In genomic region chr6:29661071-29661470, GRCh38 we compare ENCODE assay signal across 20 cellular contexts. TPM values are rescaled to one million over a fixed set of nuclear protein-coding genes. Genes with fewer than 3 reads are reported as not detected.
DNase-seq lines count a peak whose midpoint lies in the region; ATAC-seq, FAIRE-seq and TF ChIP-seq lines count a peak whose summit lies in the region.
"Had no signal": no experiment of that assay in that cellular context is flagged by ENCODE, and none has a peak within 500 bp of the region (broad histone marks: within the 10 kb centered on the region; RNA-seq: fewer than 3 reads in every experiment).

No MANE protein-coding gene starts in this region.

- in situ Hi-C loops in SK-MEL-5 (cut with HindIII; ENCODE audit: low pct_unique_long_range_greater_than_20kb, low sequenced_read_pairs): no loop called here

- no peaks in the 10 kb centered on the region for H3K36me3 ChIP-seq in endodermal cell (ENCODE audit: control insufficient read depth, insufficient read depth, low read length)
- H3K36me3 ChIP-seq in neural progenitor cell: no peaks in the 10 kb centered on the region
- H3K36me3 ChIP-seq in CD8-positive, alpha-beta T cell (ENCODE audit: insufficient read depth, low read length): no peaks in the 10 kb centered on the region

- no peak for TF ChIP-seq CTCF in H9 (conservative IDR thresholded peaks at IDR 0.05)
- TF ChIP-seq CTCF in endodermal cell (conservative IDR thresholded peaks at IDR 0.05): no peak
- TF ChIP-seq CTCF in neural progenitor cell (IDR thresholded peaks at IDR 0.05): no peak
- TF ChIP-seq CTCF in CD8-positive, alpha-beta T cell (IDR thresholded peaks at IDR 0.05): no peak

- no peaks in the 10 kb centered on the region for H3K27me3 Mint-ChIP-seq in H9 (ENCODE audit: low read depth)
- peaks cover 35% of the 10 kb centered on the region for H3K27me3 Mint-ChIP-seq in endodermal cell (ENCODE audit: insufficient read depth)
- peaks cover 4% of the 10 kb centered on the region for H3K27me3 Mint-ChIP-seq in neural progenitor cell (ENCODE audit: insufficient read depth, low read depth)
- H3K27me3 Mint-ChIP-seq in CD8-positive, alpha-beta T cell (ENCODE audit: low read depth): peaks cover 47% of the 10 kb centered on the region

- H4K20me1 ChIP-seq in H9 (ENCODE audit: control insufficient read depth, insufficient read depth, insufficient read length) (no peaks in the 10 kb centered on the region), neural progenitor cell (ENCODE audit: low read depth) (no peaks in the 10 kb centered on the region)

- no peak overlapping the region for H3K56ac ChIP-seq in H9 (ENCODE audit: insufficient read length, low read depth, low read length)

- H3K23ac ChIP-seq in H9 (ENCODE audit: insufficient read length, low read depth, low read length): no peak overlapping the region

- peak overlapping the region; percentile 80 to 100 (median 99) for H3K27ac Mint-ChIP-seq in H9
- H3K27ac Mint-ChIP-seq in endodermal cell: peak overlapping the region; percentile 93
- H3K27ac Mint-ChIP-seq in neural progenitor cell: no peak overlapping the region
- H3K27ac Mint-ChIP-seq in CD8-positive, alpha-beta T cell: no peak overlapping the region

- H3K4me2 ChIP-seq in H9 (ENCODE audit: insufficient read depth, insufficient read length, low read length) (peak overlapping the region; percentile 31), neural progenitor cell (peak overlapping the region; percentile 20)
- H3K4me2 ChIP-seq: A549, PC-9 had no signal

- 0 out of 2 replicates have a peak overlapping the region, but pooled peaks have one; percentile 48 for H3K4ac ChIP-seq in H9 (ENCODE audit: low read depth, low read length)

- DNase-seq in H9: peak; percentile 50
- DNase-seq in SK-MEL-5 (ENCODE audit: low read depth, low spot score): peak; percentile 23
- no peak for DNase-seq in endodermal cell
- DNase-seq in neural progenitor cell (ENCODE audit: low spot score): no peak
- no peak for DNase-seq in CD8-positive, alpha-beta T cell
- DNase-seq in urothelium cell line (ENCODE audit: low spot score): no peak
- DNase-seq: NCI-H1436, NCI-H2081, NCI-H510A, NCI-H82 had no signal

- H4K5ac ChIP-seq in H9 (ENCODE audit: insufficient read length, low read depth, low read length): no peak overlapping the region

- H3K27me3 ChIP-seq in H9 (ENCODE audit: insufficient read depth, low read length) (no peaks in the 10 kb centered on the region), endodermal cell (ENCODE audit: control insufficient read depth, insufficient read depth, low read length, poor library complexity, severe bottlenecking) (peaks cover 38% of the 10 kb centered on the region), neural progenitor cell (no peaks in the 10 kb centered on the region)
- H3K27me3 ChIP-seq in CD8-positive, alpha-beta T cell (ENCODE audit: insufficient read depth, low read length): no peaks in the 10 kb centered on the region

- no peak overlapping the region for H4K8ac ChIP-seq in H9 (replicated peaks; ENCODE audit: insufficient read length, low read depth, low read length)

- H3K18ac ChIP-seq in H9 (ENCODE audit: insufficient read length, low read depth, low read length): no peak overlapping the region

- no peaks in the 10 kb centered on the region for H3K23me2 ChIP-seq in H9 (ENCODE audit: insufficient read length, low read depth, low read length, poor library complexity, severe bottlenecking)

- intact Hi-C loops in CD8-positive, alpha-beta T cell (cut with DNase I, micrococcal nuclease): no loop called here

- H3K14ac ChIP-seq in H9 (ENCODE audit: insufficient read depth, low read length): no peak overlapping the region; the same call in 1 of the 2 replicates

- no peak overlapping the region for H2BK20ac ChIP-seq in H9 (ENCODE audit: low read depth, low read length, poor library complexity, severe bottlenecking)

- H3K79me1 ChIP-seq in H9 (ENCODE audit: insufficient read depth, low read depth, low read length, poor library complexity, severe bottlenecking): no peaks in the 10 kb centered on the region

- no peaks in the 10 kb centered on the region for H3K36me3 Mint-ChIP-seq in H9 (ENCODE audit: insufficient read depth in 1 of 3, low read depth in 3 of 3)
- H3K36me3 Mint-ChIP-seq in endodermal cell (ENCODE audit: low read depth): no peaks in the 10 kb centered on the region
- no peaks in the 10 kb centered on the region for H3K36me3 Mint-ChIP-seq in neural progenitor cell
- no peaks in the 10 kb centered on the region for H3K36me3 Mint-ChIP-seq in CD8-positive, alpha-beta T cell

- no peak overlapping the region for H2BK5ac ChIP-seq in H9 (ENCODE audit: insufficient read length, low read length)

- no peak for FAIRE-seq in urothelium cell line (lab: Jason Lieb, UNC)
- FAIRE-seq: A549, GM12892, HTR-8/SVneo, K562 had no signal

- no peak overlapping the region for H2AFZ ChIP-seq in H9 (ENCODE audit: low read length)
- no peak overlapping the region for H2AFZ ChIP-seq in neural progenitor cell (replicated peaks)
- H2AFZ ChIP-seq: PC-9 had no signal

- H3K4me1 ChIP-seq in H9 (ENCODE audit: insufficient read depth, low read length) (peaks cover 19% of the 10 kb centered on the region), endodermal cell (ENCODE audit: control insufficient read depth, insufficient read depth, low read length) (no peaks in the 10 kb centered on the region), neural progenitor cell (peaks cover 20% of the 10 kb centered on the region)
- no peaks in the 10 kb centered on the region for H3K4me1 ChIP-seq in CD8-positive, alpha-beta T cell (ENCODE audit: insufficient read depth, low read length)
- H3K4me1 ChIP-seq: A549 had no signal

- no peak overlapping the region for H2BK15ac ChIP-seq in H9 (ENCODE audit: low read depth, low read length)

- H3F3A ChIP-seq in neural progenitor cell (ENCODE audit: low read depth): peaks cover 23% of the 10 kb centered on the region

- no peak for ATAC-seq in CD8-positive, alpha-beta T cell
- no peak for ATAC-seq in GM21529 (IDR thresholded peaks at IDR 0.05; ENCODE audit: unreplicated experiment)
- ATAC-seq: A549, K562 had no signal

- H2AK5ac ChIP-seq in H9 (ENCODE audit: insufficient read length, low read length): no peak overlapping the region

- no peak overlapping the region for H3T11ph ChIP-seq in H9 (ENCODE audit: low read length)

- no peak overlapping the region for H4K91ac ChIP-seq in H9 (ENCODE audit: insufficient read length, low read depth, low read length)

- H3K4me3 Mint-ChIP-seq in H9: peak overlapping the region in 1 of 2 experiments; percentile 8; a peak in 3 of 5 replicates
- no peak overlapping the region for H3K4me3 Mint-ChIP-seq in endodermal cell
- no peak overlapping the region for H3K4me3 Mint-ChIP-seq in neural progenitor cell
- no peak overlapping the region for H3K4me3 Mint-ChIP-seq in CD8-positive, alpha-beta T cell

- H3K9ac ChIP-seq in H9 (ENCODE audit: extremely low read depth, insufficient read length, low read length) (no peak overlapping the region), endodermal cell (ENCODE audit: extremely low read depth, low read length, poor library complexity, severe bottlenecking) (no peak overlapping the region), neural progenitor cell (no peak overlapping the region)

- POLR2A ChIA-PET in CD8-positive, alpha-beta T cell (lab: Charles Lee): no interaction called here

- H3K79me2 ChIP-seq in H9 (ENCODE audit: insufficient read depth, low read length) (no peaks in the 10 kb centered on the region), neural progenitor cell (ENCODE audit: low read depth) (no peaks in the 10 kb centered on the region)

- H3K27ac ChIP-seq in H9 (ENCODE audit: insufficient read length, low read depth, low read length) (peak overlapping the region; percentile 85), endodermal cell (ENCODE audit: low read depth, low read length) (no peak overlapping the region), neural progenitor cell (no peak overlapping the region)
- no peak overlapping the region for H3K27ac ChIP-seq in CD8-positive, alpha-beta T cell (ENCODE audit: low read depth, low read length)
- H3K27ac ChIP-seq: A549, C4-2B, HL-60, PC-9, SK-N-MC had no signal

- H2BK12ac ChIP-seq in H9 (ENCODE audit: insufficient read length, low read depth, low read length): no peak overlapping the region

- H3K9me3 ChIP-seq in H9 (ENCODE audit: control insufficient read depth, low read depth, low read length): no peaks in the 10 kb centered on the region
- no peaks in the 10 kb centered on the region for H3K9me3 ChIP-seq in endodermal cell (ENCODE audit: control insufficient read depth, low read length)
- H3K9me3 ChIP-seq in neural progenitor cell (ENCODE audit: low read depth): no peaks in the 10 kb centered on the region
- no peaks in the 10 kb centered on the region for H3K9me3 ChIP-seq in CD8-positive, alpha-beta T cell (ENCODE audit: low read length)
- H3K9me3 ChIP-seq: A549 had no signal

- peak overlapping the region; percentile 62 for H2BK120ac ChIP-seq in H9 (ENCODE audit: low read depth, low read length, poor library complexity, severe bottlenecking)

- H3K4me1 Mint-ChIP-seq in H9: peaks cover 44 to 47% of the 10 kb centered on the region in 2 experiments
- H3K4me1 Mint-ChIP-seq in endodermal cell: peaks cover 25% of the 10 kb centered on the region
- peaks cover 10% of the 10 kb centered on the region for H3K4me1 Mint-ChIP-seq in neural progenitor cell
- no peaks in the 10 kb centered on the region for H3K4me1 Mint-ChIP-seq in CD8-positive, alpha-beta T cell (ENCODE audit: low read depth)

- no peaks in the 10 kb centered on the region for H3K9me3 Mint-ChIP-seq in H9
- no peaks in the 10 kb centered on the region for H3K9me3 Mint-ChIP-seq in endodermal cell
- peaks cover 2% of the 10 kb centered on the region for H3K9me3 Mint-ChIP-seq in neural progenitor cell
- no peaks in the 10 kb centered on the region for H3K9me3 Mint-ChIP-seq in CD8-positive, alpha-beta T cell

- CTCF ChIA-PET in CD8-positive, alpha-beta T cell (lab: Charles Lee): interaction anchor here (8.5 kb wide), 1 partner anchor 9 kb away, joined by 101 read pairs; no protein-coding TSS in a partner anchor

- WGBS in H9 (ENCODE audit: extremely low coverage, insufficient read length, low lambda C conversion rate): no CpG with 5 or more reads among the region's 3 CpGs
- 72 to 88% methylated on average over 2 to 3 of the region's 3 CpGs for WGBS in endodermal cell (ENCODE audit: insufficient coverage in 1 of 2, insufficient read length in 1 of 2), 2 experiments

- H3K4me3 ChIP-seq in endodermal cell (ENCODE audit: low read length) (no peak overlapping the region), neural progenitor cell (no peak overlapping the region)
- H3K4me3 ChIP-seq in CD8-positive, alpha-beta T cell (ENCODE audit: low read depth, low read length): no peak overlapping the region
- H3K4me3 ChIP-seq: A549, K562, PC-9, SK-N-MC had no signal

RNA-seq across cellular contexts. Expression of gene MOG, which starts 4.2 kb away (rescaled TPM):
- total RNA-seq in H9 (2021) (0.55 and 0.83 TPM in 2 replicates), endodermal cell (not detected), neural progenitor cell (ENCODE audit: low replicate concordance) (not detected in 2 replicates)
- not detected in 2 replicates for total RNA-seq in SK-MEL-5 (2014; rRNA removed; shearing (Covaris generic))
- polyA plus RNA-seq in SK-MEL-5 (2015; cell fraction: cytosol; rRNA removed): 0.12 TPM in 1 of 2 replicates, not detected in the other
- not detected in 2 replicates for polyA plus RNA-seq in SK-MEL-5 (2015; cell fraction: nucleus; rRNA removed)
- not detected for polyA plus RNA-seq in endodermal cell (2013, experiment 1 of 2)
- polyA plus RNA-seq in endodermal cell (2013, experiment 2 of 2): not detected
- total RNA-seq in CD8-positive, alpha-beta T cell: not detected
- total RNA-seq: Daoy, K562, PC-9 had no signal
- polyA plus RNA-seq: A549, K562 had no signal

RNA-seq across cellular contexts. Expression of gene ZFP57, which starts 19.9 kb away (rescaled TPM):
- total RNA-seq in H9 (2021) (1.4 and 1.7 TPM in 2 replicates), endodermal cell (under 1 TPM; 0.24 to 0.59 TPM), neural progenitor cell (ENCODE audit: low replicate concordance) (not detected in 2 replicates)
- not detected in 2 replicates for total RNA-seq in SK-MEL-5 (2014; rRNA removed; shearing (Covaris generic))
- not detected in 2 replicates for polyA plus RNA-seq in SK-MEL-5 (2015; cell fraction: cytosol; rRNA removed)
- polyA plus RNA-seq in SK-MEL-5 (2015; cell fraction: nucleus; rRNA removed): not detected in 2 replicates
- 0.11 TPM for polyA plus RNA-seq in endodermal cell (2013, experiment 1 of 2)
- not detected for polyA plus RNA-seq in endodermal cell (2013, experiment 2 of 2)
- total RNA-seq in CD8-positive, alpha-beta T cell: not detected

RNA-seq across cellular contexts. Expression of gene GABBR1, which starts 28.1 kb away (rescaled TPM):
- total RNA-seq in H9 (2021) (132 and 146 TPM in 2 replicates), endodermal cell (10 to 100 TPM; 81.8 to 99.1 TPM), neural progenitor cell (ENCODE audit: low replicate concordance) (25.4 and 37.4 TPM in 2 replicates)
- 9.4 and 10.7 TPM in 2 replicates for total RNA-seq in SK-MEL-5 (2014; rRNA removed; shearing (Covaris generic))
- polyA plus RNA-seq in SK-MEL-5 (2015; cell fraction: cytosol; rRNA removed): 14.9 and 20.3 TPM in 2 replicates
- 214 and 232 TPM in 2 replicates for polyA plus RNA-seq in SK-MEL-5 (2015; cell fraction: nucleus; rRNA removed)
- polyA plus RNA-seq in endodermal cell (2013, experiment 1 of 2): 59.1 TPM
- 52.2 TPM for polyA plus RNA-seq in endodermal cell (2013, experiment 2 of 2)
- total RNA-seq in CD8-positive, alpha-beta T cell: 10 to 100 TPM; 21.8 to 24.2 TPM

Comparison
In these comparisons a context has a peak if more than half of its experiments do, and no peak if none do; other contexts are left out.
1. DNase-seq: peak in H9 (single experiment) and SK-MEL-5 (single experiment); none in endodermal cell (single experiment), neural progenitor cell (single experiment), CD8-positive, alpha-beta T cell (0 of 7) and urothelium cell line (single experiment).
2. H3K27ac Mint-ChIP-seq: peak in H9 (3 of 3) and endodermal cell (single experiment); none in neural progenitor cell (single experiment) and CD8-positive, alpha-beta T cell (single experiment).